In the genomic region with DNA sequence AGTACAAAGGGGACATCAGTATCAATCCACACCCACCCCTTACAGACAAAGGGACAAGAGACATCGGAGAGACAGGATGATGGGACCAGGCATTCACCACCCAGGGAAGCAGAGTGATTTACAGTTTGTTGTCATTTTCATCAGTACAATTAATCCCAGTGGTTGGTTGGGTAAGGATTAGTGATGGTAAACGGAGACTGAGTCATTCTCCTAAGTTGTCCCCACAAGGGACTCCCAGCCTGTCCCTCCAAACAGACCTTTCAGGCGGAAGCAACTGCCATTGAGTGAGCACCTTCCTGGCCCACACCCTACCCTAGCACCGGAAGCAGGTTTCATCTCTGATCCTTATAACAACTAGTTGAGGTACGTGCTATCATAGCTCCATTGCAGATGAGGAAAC, we compare ENCODE assay signal across 15 cellular contexts. TPM values are rescaled to one million over a fixed set of nuclear protein-coding genes. Genes with fewer than 3 reads are reported as not detected.
"Had no signal": no experiment of that assay in that cellular context is flagged by ENCODE, and none has a peak within 500 bp of the region (broad histone marks: within the 10 kb centered on the region; RNA-seq: fewer than 3 reads in every experiment).

No MANE protein-coding gene starts in this region.

- DNase-seq: activated CD4-positive, alpha-beta T cell treated with anti-CD3 and anti-CD28 coated beads, Interleukin-2, amount 10 ng/mL, durations not matched to agents 24 days and 14 days; activated effector memory CD4-positive, alpha-beta T cell treated with anti-CD3 and anti-CD28 coated beads, Interleukin-2, amount 50 U/mL, for 16 hours; dorsolateral prefrontal cortex; foreskin melanocyte; head of caudate nucleus; islet precursor cell; left ventricle myocardium inferior; stimulated activated CD4-positive, alpha-beta T cell treated with anti-CD3 and anti-CD28 coated beads, Interleukin-4, amount 100 ng/mL, for 4 hours; stomach; T-cell; WERI-Rb-1 had no signal

- H3K27ac ChIP-seq: dorsolateral prefrontal cortex, left ventricle myocardium inferior, WERI-Rb-1 had no signal

- H3K4me3 ChIP-seq: dorsolateral prefrontal cortex, left ventricle myocardium inferior, skin epidermis, stomach had no signal

- H3K27me3 Mint-ChIP-seq: activated CD4-positive, alpha-beta T cell treated with anti-CD3 and anti-CD28 coated beads, Interleukin-2, amount 10 ng/mL, durations not matched to agents 24 days and 14 days had no signal

- ATAC-seq: T-cell had no signal

- H3K36me3 ChIP-seq: stomach, WERI-Rb-1 had no signal

- H3K27me3 ChIP-seq: dorsolateral prefrontal cortex had no signal

- H3K4me3 Mint-ChIP-seq: activated CD4-positive, alpha-beta T cell treated with anti-CD3 and anti-CD28 coated beads, Interleukin-2, amount 10 ng/mL, durations not matched to agents 24 days and 14 days; activated naive CD8-positive, alpha-beta T cell; T-cell had no signal

- H3K27ac Mint-ChIP-seq: activated CD4-positive, alpha-beta T cell treated with anti-CD3 and anti-CD28 coated beads, Interleukin-2, amount 10 ng/mL, durations not matched to agents 24 days and 14 days; activated naive CD8-positive, alpha-beta T cell; T-cell had no signal

- H3K4me1 Mint-ChIP-seq: activated CD4-positive, alpha-beta T cell treated with anti-CD3 and anti-CD28 coated beads, Interleukin-2, amount 10 ng/mL, durations not matched to agents 24 days and 14 days; T-cell had no signal

RNA-seq across cellular contexts. Expression of gene PPL, which starts 11.2 kb away (rescaled TPM):
- total RNA-seq: activated CD4-positive, alpha-beta T cell treated with anti-CD3 and anti-CD28 coated beads, Interleukin-2, amount 10 ng/mL, durations not matched to agents 24 days and 14 days; activated CD8-positive, alpha-beta memory T cell treated with anti-CD3 and anti-CD28 coated beads for 36 hours had no signal

RNA-seq across cellular contexts. Expression of gene SEC14L5, which starts 32.3 kb away (rescaled TPM):
- total RNA-seq: activated CD4-positive, alpha-beta T cell treated with anti-CD3 and anti-CD28 coated beads, Interleukin-2, amount 10 ng/mL, durations not matched to agents 24 days and 14 days; activated CD8-positive, alpha-beta memory T cell treated with anti-CD3 and anti-CD28 coated beads for 36 hours; chondrocyte had no signal
